In the genomic region with DNA sequence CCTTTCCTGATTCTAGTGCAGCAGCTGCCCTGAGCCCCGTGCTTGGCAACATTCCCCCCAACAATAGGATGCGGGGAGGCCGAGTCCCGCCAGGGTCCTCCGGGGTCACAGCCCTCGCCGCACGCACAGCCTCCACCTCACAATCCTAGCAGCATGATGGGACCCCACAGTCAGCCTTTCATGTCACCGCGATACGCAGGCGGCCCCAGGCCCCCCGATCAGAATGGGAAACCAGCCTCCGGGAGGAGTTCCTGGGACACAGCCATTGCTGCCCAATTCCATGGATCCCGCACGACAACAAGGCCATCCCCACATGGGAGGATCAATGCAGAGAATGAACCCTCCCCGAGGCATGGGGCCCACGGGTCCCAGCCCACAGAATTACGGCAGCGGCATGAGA, we compare ENCODE assay signal across 12 cellular contexts. TPM values are rescaled to one million over a fixed set of nuclear protein-coding genes. Genes with fewer than 3 reads are reported as not detected.
DNase-seq lines count a peak whose midpoint lies in the region; FAIRE-seq and TF ChIP-seq lines count a peak whose summit lies in the region.
"Not testable (repeated sequence)": the region's sequence is repeated elsewhere in the genome, so short reads cannot be mapped to it uniquely, and the experiment has no call there.
"Had no signal": no experiment of that assay in that cellular context is flagged by ENCODE, and none has a peak within 500 bp of the region (broad histone marks: within the 10 kb centered on the region; RNA-seq: fewer than 3 reads in every experiment).

No MANE protein-coding gene starts in this region.

- not testable (repeated sequence) for H4K8ac ChIP-seq in H1 (ENCODE audit: extremely low read depth, insufficient read depth, low read length)

- not testable (repeated sequence) for H2BK5ac ChIP-seq in H1 (ENCODE audit: low read depth, low read length)

- H3K4me1 ChIP-seq in ES-I3 (ENCODE audit: insufficient read depth, low read length); HUES48 (ENCODE audit: control insufficient read depth, insufficient read depth, low read length); H1 (replicated peaks in 1 of 4; ENCODE audit: control insufficient read depth in 3 of 4, insufficient read depth in 4 of 4, low read length in 3 of 4); neural progenitor cell: not testable (repeated sequence)

- H3K27me3 Mint-ChIP-seq in glutamatergic neuron (ENCODE audit: unreplicated experiment): not testable (repeated sequence)
- H3K27me3 Mint-ChIP-seq in mesothelial cell of epicardium (ENCODE audit: low read depth) (peaks cover 66% of the 10 kb centered on the region), neural progenitor cell (ENCODE audit: insufficient read depth, low read depth) (peaks cover 32% of the 10 kb centered on the region)

- not testable (repeated sequence) for H3K36me3 Mint-ChIP-seq in glutamatergic neuron (ENCODE audit: unreplicated experiment); mesothelial cell of epicardium; neural progenitor cell

- CTCF ChIA-PET in H1 (lab: Charles Lee; ENCODE audit: partially characterized antibody): not testable (repeated sequence)

- H4K20me1 ChIP-seq in H1 (replicated peaks in 1 of 2; ENCODE audit: control insufficient read depth in 1 of 2, insufficient read depth in 2 of 2, low read length in 2 of 2); neural progenitor cell (ENCODE audit: low read depth): not testable (repeated sequence)

- H3K4me1 Mint-ChIP-seq in glutamatergic neuron (ENCODE audit: low read depth, unreplicated experiment); mesothelial cell of epicardium; neural progenitor cell: not testable (repeated sequence)

- not testable (repeated sequence) for H2BK15ac ChIP-seq in H1 (ENCODE audit: low read length)

- not testable (repeated sequence) for TF ChIP-seq EP300 in H1 (IDR thresholded peaks at IDR 0.05; ENCODE audit: borderline replicate concordance in 1 of 2, low read depth in 2 of 2, low read length in 2 of 2)

- not testable (repeated sequence) for H3K9me3 ChIP-seq in ES-I3 (ENCODE audit: control insufficient read depth, insufficient read depth, low read length); HUES48 (ENCODE audit: control insufficient read depth, insufficient read depth, low read length); H1 (ENCODE audit: insufficient read depth in 2 of 2, low read depth in 1 of 2, low read length in 1 of 2); iPS-18c (ENCODE audit: control insufficient read depth, insufficient read depth, low read length); neural progenitor cell (ENCODE audit: low read depth)

- TF ChIP-seq CTCF in H1 (IDR thresholded peaks at IDR 0.05; ENCODE audit: control extremely low read depth in 1 of 3, insufficient read depth in 1 of 3, low read depth in 1 of 3, low read length in 3 of 3); glutamatergic neuron (IDR thresholded peaks at IDR 0.05; ENCODE audit: partially characterized antibody, unreplicated experiment); mesothelial cell of epicardium (IDR thresholded peaks at IDR 0.05; ENCODE audit: unreplicated experiment); neural progenitor cell (IDR thresholded peaks at IDR 0.05): not testable (repeated sequence)

- H3K79me2 ChIP-seq in H1 (ENCODE audit: control insufficient read depth in 1 of 2, insufficient read depth in 2 of 2, low read length in 2 of 2); neural progenitor cell (ENCODE audit: low read depth): not testable (repeated sequence)

- DNase-seq in H1 (ENCODE audit: low read depth in 1 of 2, low spot score in 2 of 2) (peak in 1 of 2 experiments; percentile 48), neural progenitor cell (ENCODE audit: low spot score) (peak; percentile 7)
- not testable (repeated sequence) for DNase-seq in glutamatergic neuron; mesothelial cell of epicardium (ENCODE audit: low spot score in 2 of 2, unreplicated experiment in 2 of 2)

- not testable (repeated sequence) for TF ChIP-seq POLR2A in H1 (IDR thresholded peaks at IDR 0.05; ENCODE audit: control extremely low read depth in 1 of 2, low read depth in 2 of 2, low read length in 2 of 2)

- H4K5ac ChIP-seq in H1 (ENCODE audit: insufficient read length, low read depth, low read length): not testable (repeated sequence)

- H3K4ac ChIP-seq in H1 (replicated peaks; ENCODE audit: insufficient read length, low read depth, low read length): not testable (repeated sequence)

- H3K27me3 ChIP-seq in HUES48 (ENCODE audit: control insufficient read depth, insufficient read depth, low read length) (peaks cover 25% of the 10 kb centered on the region), neural progenitor cell (peaks cover 56% of the 10 kb centered on the region)
- not testable (repeated sequence) for H3K27me3 ChIP-seq in H1 (replicated peaks in 1 of 4; ENCODE audit: control insufficient read depth in 3 of 4, extremely low read depth in 1 of 4, insufficient read depth in 3 of 4, low read length in 3 of 4)

- not testable (repeated sequence) for FAIRE-seq in H1 (lab: Jason Lieb, UNC)

- not testable (repeated sequence) for H3K27ac ChIP-seq in HUES48 (ENCODE audit: low read depth, low read length); H1 (ENCODE audit: low read depth, low read length); neural progenitor cell

- H3K4me3 Mint-ChIP-seq in glutamatergic neuron (ENCODE audit: unreplicated experiment) (peak overlapping the region; percentile 52), mesothelial cell of epicardium (peak overlapping the region; percentile 40), neural progenitor cell (peak overlapping the region; percentile 60)

- not testable (repeated sequence) for H3K56ac ChIP-seq in H1 (replicated peaks; ENCODE audit: insufficient read length, low read depth, low read length)

- not testable (repeated sequence) for H2BK12ac ChIP-seq in H1 (ENCODE audit: low read depth, low read length)

- not testable (repeated sequence) for H3K23me2 ChIP-seq in H1 (ENCODE audit: low read depth, low read length)

- 74% methylated on average over 13 of the region's 20 CpGs; no CpG with 5 or more reads in 1 of the 2 experiments for WGBS in H1 (ENCODE audit: extremely low coverage in 1 of 2, insufficient coverage in 1 of 2, insufficient read length in 1 of 2, insufficient replicate concordance in 2 of 2, low coverage in 1 of 2, low lambda C conversion rate in 2 of 2, missing lambda C conversion rate in 1 of 2), 2 experiments

- not testable (repeated sequence) for H2BK20ac ChIP-seq in H1 (ENCODE audit: low read length)

- H3K27ac Mint-ChIP-seq in glutamatergic neuron (ENCODE audit: unreplicated experiment); mesothelial cell of epicardium; neural progenitor cell: not testable (repeated sequence)

- not testable (repeated sequence) for H3K18ac ChIP-seq in H1 (ENCODE audit: extremely low read depth, low read length)

- not testable (repeated sequence) for H3K14ac ChIP-seq in H1 (ENCODE audit: insufficient read length)

- peak overlapping the region; percentile 46; the same call in 1 of the 2 replicates for H3K4me3 ChIP-seq in HUES48 (ENCODE audit: low read depth, low read length)
- H3K4me3 ChIP-seq in H1 (ENCODE audit: extremely low read depth in 1 of 4, insufficient read depth in 2 of 4, low read depth in 3 of 4, low read length in 4 of 4): peak overlapping the region in 2 of 4 experiments; percentile 7 to 38; a peak in 5 of 8 replicates
- H3K4me3 ChIP-seq in iPS-18c (ENCODE audit: insufficient read depth, low read depth, low read length): peak overlapping the region; percentile 31; the same call in 1 of the 2 replicates
- peak overlapping the region; percentile 38 for H3K4me3 ChIP-seq in neural progenitor cell

- not testable (repeated sequence) for H2AK5ac ChIP-seq in H1 (ENCODE audit: low read depth, low read length)

- peak overlapping the region; percentile 48 to 61 for H3K4me2 ChIP-seq in H1 (ENCODE audit: insufficient read depth in 1 of 2, low read depth in 2 of 2, low read length in 2 of 2)
- peak overlapping the region; percentile 66 for H3K4me2 ChIP-seq in neural progenitor cell

- not testable (repeated sequence) for H3K23ac ChIP-seq in H1 (ENCODE audit: insufficient read length)

- H3K9ac ChIP-seq in ES-I3 (ENCODE audit: low read depth, low read length): peak overlapping the region; percentile 53; the same call in 1 of the 2 replicates
- not testable (repeated sequence) for H3K9ac ChIP-seq in HUES48 (ENCODE audit: low read depth, low read length); H1 (replicated peaks in 1 of 4; ENCODE audit: extremely low read depth in 1 of 4, low read depth in 3 of 4, low read length in 3 of 4); neural progenitor cell

- H3K9me3 Mint-ChIP-seq in glutamatergic neuron (ENCODE audit: unreplicated experiment); mesothelial cell of epicardium; neural progenitor cell: not testable (repeated sequence)

- not testable (repeated sequence) for H3F3A ChIP-seq in neural progenitor cell (ENCODE audit: low read depth)

- POLR2A ChIA-PET in H1 (lab: Charles Lee; ENCODE audit: partially characterized antibody): not testable (repeated sequence)

- H2AFZ ChIP-seq in H1 (ENCODE audit: low read length) (0 out of 2 replicates have a peak overlapping the region, but pooled peaks have one; percentile 62), neural progenitor cell (replicated peaks) (peak overlapping the region; percentile 17)

- H2BK120ac ChIP-seq in H1 (replicated peaks; ENCODE audit: low read depth, low read length): not testable (repeated sequence)

- H3K36me3 ChIP-seq in ES-I3 (ENCODE audit: insufficient read depth, low read length); HUES48 (ENCODE audit: control insufficient read depth, insufficient read depth, low read length); H1 (ENCODE audit: control insufficient read depth in 2 of 4, insufficient read depth in 4 of 4, low read length in 3 of 4); neural progenitor cell: not testable (repeated sequence)

- not testable (repeated sequence) for H3K79me1 ChIP-seq in H1 (ENCODE audit: low read depth, low read length)

- H4K91ac ChIP-seq in H1 (replicated peaks; ENCODE audit: insufficient read length, low read length): not testable (repeated sequence)

- not testable (repeated sequence) for TF ChIP-seq RAD21 in H1 (IDR thresholded peaks at IDR 0.05 in 1 of 2, conservative IDR thresholded peaks at IDR 0.05 in 1 of 2; ENCODE audit: low read depth in 2 of 2, low read length in 2 of 2)

RNA-seq across cellular contexts. Expression of a gene that starts 13.7 kb away (rescaled TPM):
- total RNA-seq in H1 (2021; fragmentation: NEBNext Ultra II Directional; extraction: Animal tissue kit (Norgen Biotek cat#: 25700)): 0.09 TPM in 1 of 2 replicates, not detected in the other
- 0.03 TPM in 1 of 2 replicates, not detected in the other for polyA plus RNA-seq in H1 (2011; rRNA removed)
- 0.06 TPM for polyA plus RNA-seq in H1 (2011; cell fraction: cytosol; rRNA removed)
- 0.03 TPM for polyA plus RNA-seq in H1 (2011; cell fraction: nucleus; rRNA removed)
- polyA plus RNA-seq in H1 (2012, experiment 1 of 2): 0.05 TPM in 1 of 4 replicates, not detected in the others
- not detected for polyA plus RNA-seq in H1 (2012, experiment 2 of 2)
- polyA plus RNA-seq in H1 (2013, experiment 1 of 2): 0.02 TPM
- 0.04 TPM for polyA plus RNA-seq in H1 (2013, experiment 2 of 2)
- 0.07 TPM in 1 of 2 replicates, not detected in the other for polyA minus RNA-seq in H1 (2011; rRNA and poly(A)+ RNA removed)
- polyA minus RNA-seq in H1 (2011; cell fraction: cytosol; rRNA and poly(A)+ RNA removed): not detected
- polyA minus RNA-seq in H1 (2011; cell fraction: nucleus; rRNA and poly(A)+ RNA removed): not detected
- 0.25 TPM for total RNA-seq in glutamatergic neuron (ENCODE audit: unreplicated experiment)
- 0.16 to 0.18 TPM in 2 of 3 replicates, not detected in the other for total RNA-seq in mesothelial cell of epicardium
- 0.07 TPM in 1 of 2 replicates, not detected in the other for total RNA-seq in neural progenitor cell (ENCODE audit: low replicate concordance)
- total RNA-seq: Caco-2; CD4-positive, alpha-beta T cell; GM23248; IMR-90 had no signal
- polyA plus RNA-seq: BJ, GM23248, IMR-90 had no signal
